In the genomic region with DNA sequence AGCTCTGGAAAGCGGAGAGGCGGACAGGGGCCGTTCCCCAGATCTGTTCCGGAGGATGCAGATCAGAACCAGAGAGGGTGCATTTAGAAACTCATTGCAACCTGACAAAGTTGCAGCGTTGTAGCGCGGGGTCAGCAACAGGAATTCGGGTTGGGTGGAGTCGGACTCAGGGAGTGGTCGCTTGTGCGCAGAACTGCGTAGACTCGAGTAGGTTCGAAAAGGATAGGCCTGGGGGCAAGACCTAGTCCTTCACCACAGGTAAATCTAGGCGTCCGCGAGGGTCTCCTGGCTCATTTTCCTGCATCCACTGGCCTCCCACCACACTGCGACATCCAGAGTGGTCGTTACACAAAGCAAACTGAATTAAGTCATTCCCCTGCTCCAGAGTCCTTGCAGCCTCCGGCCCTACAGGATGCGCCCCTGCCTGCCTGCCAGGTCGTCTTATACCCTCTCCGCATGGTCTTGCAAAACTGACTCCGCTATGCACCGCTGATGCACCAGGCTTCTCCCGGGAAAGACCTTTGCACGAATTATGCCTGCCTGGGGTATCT, we compare ENCODE assay signal across 11 cellular contexts. TPM values are rescaled to one million over a fixed set of nuclear protein-coding genes. Genes with fewer than 3 reads are reported as not detected.
DNase-seq lines count a peak whose midpoint lies in the region; ATAC-seq and TF ChIP-seq lines count a peak whose summit lies in the region.
"Had no signal": no experiment of that assay in that cellular context is flagged by ENCODE, and none has a peak within 500 bp of the region (broad histone marks: within the 10 kb centered on the region; RNA-seq: fewer than 3 reads in every experiment).

No MANE protein-coding gene starts in this region.

- peaks cover 50% of the 10 kb centered on the region for H3K27me3 Mint-ChIP-seq in activated naive CD4-positive, alpha-beta T cell treated with anti-CD3 and anti-CD28 coated beads, Interleukin-2, amount 10 ng/mL, durations not matched to agents 7 days and 5 days
- H3K27me3 Mint-ChIP-seq in memory B cell = peaks cover 25% of the 10 kb centered on the region

- 54% methylated on average over 23 of the region's 27 CpGs for WGBS in suprapubic skin

- no peak for ATAC-seq in memory B cell (ENCODE audit: low read depth)

- H3K36me3 Mint-ChIP-seq in activated naive CD4-positive, alpha-beta T cell treated with anti-CD3 and anti-CD28 coated beads, Interleukin-2, amount 10 ng/mL, durations not matched to agents 7 days and 5 days = peaks cover 4% of the 10 kb centered on the region
- H3K36me3 Mint-ChIP-seq in memory B cell = peaks cover 5% of the 10 kb centered on the region

- no peak for TF ChIP-seq EP300 in suprapubic skin (IDR thresholded peaks at IDR 0.05)

- TF ChIP-seq CTCF in cardiac fibroblast (IDR thresholded peaks at IDR 0.05; ENCODE audit: low read depth, low read length) (no peak), suprapubic skin (IDR thresholded peaks at IDR 0.05) (no peak)

- H3K27ac Mint-ChIP-seq in activated naive CD4-positive, alpha-beta T cell treated with anti-CD3 and anti-CD28 coated beads, Interleukin-2, amount 10 ng/mL, durations not matched to agents 7 days and 5 days = no peak overlapping the region
- H3K27ac Mint-ChIP-seq in memory B cell = no peak overlapping the region

- no peaks in the 10 kb centered on the region for H3K36me3 ChIP-seq in suprapubic skin
- H3K36me3 ChIP-seq: BLaER1 treated with 17β-estradiol and CSF1 and Interleukin-3, amounts not matched to agents 10 nM and 100 nM had no signal

- no peak for TF ChIP-seq POLR2A in suprapubic skin (IDR thresholded peaks at IDR 0.05)

- CTCF ChIA-PET in activated naive CD4-positive, alpha-beta T cell treated with anti-CD3 and anti-CD28 coated beads, Interleukin-2, amount 10 ng/mL, durations not matched to agents 7 days and 5 days (lab: Charles Lee) = interaction anchor here (0.8 to 2.4 kb wide), 12 partner anchors 10 to 344 kb away, joined by 3 to 15 read pairs (median 5); no protein-coding TSS in a partner anchor

- H3K4me3 ChIP-seq in cardiac fibroblast (replicated peaks in 1 of 2; ENCODE audit: low read depth in 2 of 2, low read length in 2 of 2) = peak overlapping the region; percentile 45 to 53
- H3K4me3 ChIP-seq in suprapubic skin = peak overlapping the region; percentile 44
- H3K4me3 ChIP-seq: BLaER1 treated with 17β-estradiol and CSF1 and Interleukin-3, amounts not matched to agents 10 nM and 100 nM had no signal

- H3K4me1 Mint-ChIP-seq in activated naive CD4-positive, alpha-beta T cell treated with anti-CD3 and anti-CD28 coated beads, Interleukin-2, amount 10 ng/mL, durations not matched to agents 7 days and 5 days = peaks cover 28% of the 10 kb centered on the region
- peaks cover 11% of the 10 kb centered on the region for H3K4me1 Mint-ChIP-seq in memory B cell

- DNase-seq in activated naive CD4-positive, alpha-beta T cell treated with anti-CD3 and anti-CD28 coated beads, Interleukin-2, amount 10 ng/mL, durations not matched to agents 7 days and 5 days = no peak
- DNase-seq in activated naive CD4-positive, alpha-beta T cell (lab: John Stamatoyannopoulos, UW) = no peak
- DNase-seq in cardiac fibroblast (ENCODE audit: low read depth in 2 of 2) (no peak), memory B cell (ENCODE audit: low spot score in 2 of 2) (no peak), suprapubic skin (ENCODE audit: low spot score in 2 of 2) (no peak), HT-29 (ENCODE audit: low spot score) (no peak), RKO (ENCODE audit: low spot score) (no peak), medulla oblongata (ENCODE audit: extremely low spot score) (no peak)
- DNase-seq: HCEC 1CT, NCI-H2227 treated with DMSO at 0.1 percent for 48 hours had no signal

- H3K4me3 Mint-ChIP-seq in activated naive CD4-positive, alpha-beta T cell treated with anti-CD3 and anti-CD28 coated beads, Interleukin-2, amount 10 ng/mL, durations not matched to agents 7 days and 5 days = peak overlapping the region; percentile 65
- peak overlapping the region; percentile 71 for H3K4me3 Mint-ChIP-seq in memory B cell

- no peaks in the 10 kb centered on the region for H3K9me3 ChIP-seq in suprapubic skin

- no peaks in the 10 kb centered on the region for H3K9me3 Mint-ChIP-seq in activated naive CD4-positive, alpha-beta T cell treated with anti-CD3 and anti-CD28 coated beads, Interleukin-2, amount 10 ng/mL, durations not matched to agents 7 days and 5 days
- H3K9me3 Mint-ChIP-seq in memory B cell = peaks cover 4% of the 10 kb centered on the region

- H3K27ac ChIP-seq in suprapubic skin = no peak overlapping the region
- H3K27ac ChIP-seq: BLaER1 treated with 17β-estradiol and CSF1 and Interleukin-3, amounts not matched to agents 10 nM and 100 nM had no signal

- H3K27me3 ChIP-seq in suprapubic skin = peaks cover 34% of the 10 kb centered on the region

- peaks cover 18% of the 10 kb centered on the region for H3K4me1 ChIP-seq in suprapubic skin

RNA-seq across cellular contexts. Expression of a gene that starts 4.7 kb away (rescaled TPM):
- total RNA-seq in suprapubic skin = 10 to 100 TPM; 15.7 to 21.9 (median 20.9) TPM
- total RNA-seq in HT-29 (2014; rRNA removed; shearing (Covaris generic)) = not detected in 2 replicates

Comparison
In these comparisons a context has a peak if more than half of its experiments do, and no peak if none do; other contexts are left out.
1. RNA of a gene that starts 4.7 kb away (total RNA-seq): 15.7 to 21.9 TPM in suprapubic skin; not detected in HT-29; every median in the first group is over 10 times any median in the second.